In genomic region chr12:53235164-53235563, GRCh38 we compare ENCODE assay signal across 13 cellular contexts. TPM values are rescaled to one million over a fixed set of nuclear protein-coding genes. Genes with fewer than 3 reads are reported as not detected.
DNase-seq lines count a peak whose midpoint lies in the region; ATAC-seq and TF ChIP-seq lines count a peak whose summit lies in the region.
"Had no signal": no experiment of that assay in that cellular context is flagged by ENCODE, and none has a peak within 500 bp of the region (broad histone marks: within the 10 kb centered on the region; RNA-seq: fewer than 3 reads in every experiment).

No MANE protein-coding gene starts in this region.

- H2AFZ ChIP-seq in GM23338 (no peak overlapping the region), neuronal stem cell (ENCODE audit: low read length) (no peak overlapping the region)

- H3K79me1 ChIP-seq in neuronal stem cell (ENCODE audit: low read depth, low read length), result no peaks in the 10 kb centered on the region

- H3K36me3 Mint-ChIP-seq in GM23338 (ENCODE audit: low read depth), result no peaks in the 10 kb centered on the region

- H3K9me3 ChIP-seq in BLaER1 treated with 17β-estradiol and CSF1 and Interleukin-3, amounts not matched to agents 10 nM and 100 nM (replicated peaks in 1 of 11), result no peaks in the 10 kb centered on the region
- H3K9me3 ChIP-seq in neuronal stem cell (replicated peaks in 1 of 2; ENCODE audit: control insufficient read depth in 2 of 2, insufficient read depth in 1 of 2, low read depth in 1 of 2, low read length in 2 of 2), result no peaks in the 10 kb centered on the region
- H3K9me3 ChIP-seq: neutrophil, right atrium auricular region, SJSA1 had no signal

- peaks cover 15% of the 10 kb centered on the region; the same call in 1 of the 2 replicates for H3F3A ChIP-seq in GM23338 (replicated peaks; ENCODE audit: low read depth)

- peaks cover 22% of the 10 kb centered on the region for H3K27me3 Mint-ChIP-seq in GM23338 (ENCODE audit: insufficient read depth, low read depth, poor library complexity)

- H3K4me1 Mint-ChIP-seq in GM23338, result peaks cover 55% of the 10 kb centered on the region

- H3K9me2 ChIP-seq in GM23338 (ENCODE audit: insufficient read depth), result no peaks in the 10 kb centered on the region

- H3K27ac ChIP-seq in BLaER1 treated with 17β-estradiol and CSF1 and Interleukin-3, amounts not matched to agents 10 nM and 100 nM, result no peak overlapping the region; a peak in 1 of 22 replicates
- H3K27ac ChIP-seq in GM23338 (ENCODE audit: low read depth) (no peak overlapping the region), cingulate gyrus (ENCODE audit: low read depth, low read length) (peak overlapping the region; percentile 3), neuronal stem cell (replicated peaks; ENCODE audit: low read length) (no peak overlapping the region)
- H3K27ac ChIP-seq: neutrophil, right atrium auricular region, SJSA1 had no signal

- peaks cover 58 to 66% (median 63%) of the 10 kb centered on the region in 10 experiments for H3K4me1 ChIP-seq in BLaER1 treated with 17β-estradiol and CSF1 and Interleukin-3, amounts not matched to agents 10 nM and 100 nM
- H3K4me1 ChIP-seq in GM23338 (ENCODE audit: insufficient read depth) (peaks cover 50% of the 10 kb centered on the region), neuronal stem cell (ENCODE audit: control insufficient read depth in 2 of 2, insufficient read depth in 1 of 2, low read depth in 1 of 2, low read length in 2 of 2) (peaks cover 31 to 35% of the 10 kb centered on the region in 2 donors)

- no peak overlapping the region for H4K91ac ChIP-seq in neuronal stem cell (ENCODE audit: low read depth, low read length, poor library complexity)

- no peaks in the 10 kb centered on the region for H3K9me3 Mint-ChIP-seq in GM23338

- H3K36me3 ChIP-seq in BLaER1 treated with 17β-estradiol and CSF1 and Interleukin-3, amounts not matched to agents 10 nM and 100 nM, result no peaks in the 10 kb centered on the region
- H3K36me3 ChIP-seq in GM23338 (ENCODE audit: insufficient read depth) (no peaks in the 10 kb centered on the region), neuronal stem cell (replicated peaks in 1 of 2; ENCODE audit: control insufficient read depth in 2 of 2, insufficient read depth in 2 of 2, low read length in 2 of 2) (no peaks in the 10 kb centered on the region)
- H3K36me3 ChIP-seq: neutrophil, right atrium auricular region, SJSA1 had no signal

- H3K23ac ChIP-seq in neuronal stem cell (ENCODE audit: low read depth, low read length, poor library complexity), result no peak overlapping the region

- ATAC-seq in GM23338 (no peak), GM19351 (IDR thresholded peaks at IDR 0.05; ENCODE audit: unreplicated experiment) (no peak)

- peak overlapping the region; percentile 76 for H3K18ac ChIP-seq in neuronal stem cell (ENCODE audit: low read length)

- peak overlapping the region; percentile 75 for H2BK15ac ChIP-seq in neuronal stem cell (ENCODE audit: low read length)

- H2BK120ac ChIP-seq in neuronal stem cell (ENCODE audit: low read depth, low read length), result no peak overlapping the region

- H4K8ac ChIP-seq in neuronal stem cell (ENCODE audit: low read depth, low read length), result no peak overlapping the region

- no peaks in the 10 kb centered on the region for H3K27me3 ChIP-seq in BLaER1 treated with 17β-estradiol and CSF1 and Interleukin-3, amounts not matched to agents 10 nM and 100 nM
- no peaks in the 10 kb centered on the region for H3K27me3 ChIP-seq in GM23338 (ENCODE audit: insufficient read depth)
- H3K27me3 ChIP-seq in neuronal stem cell (ENCODE audit: control insufficient read depth in 3 of 3, insufficient read depth in 3 of 3, low read depth in 1 of 3, low read length in 3 of 3), result peaks cover 0 to 64% (median 7%) of the 10 kb centered on the region in 3 experiments
- H3K27me3 ChIP-seq: right atrium auricular region, SJSA1 had no signal

- no peak overlapping the region for H3K4ac ChIP-seq in neuronal stem cell (ENCODE audit: low read length)

- peak overlapping the region; percentile 4; the same call in 1 of the 3 replicates for H3K4me3 Mint-ChIP-seq in GM23338

- H2BK12ac ChIP-seq in neuronal stem cell (ENCODE audit: low read length), result peak overlapping the region; percentile 85

- peak overlapping the region; percentile 20 to 98 (median 95); a peak in 19 of 22 replicates for H3K4me2 ChIP-seq in BLaER1 treated with 17β-estradiol and CSF1 and Interleukin-3, amounts not matched to agents 10 nM and 100 nM
- peak overlapping the region; percentile 93 for H3K4me2 ChIP-seq in GM23338
- no peak overlapping the region for H3K4me2 ChIP-seq in neuronal stem cell (ENCODE audit: insufficient read depth, low read length, poor library complexity, severe bottlenecking)

- no peaks in the 10 kb centered on the region for H4K20me1 ChIP-seq in BLaER1 treated with 17β-estradiol and CSF1 and Interleukin-3, amounts not matched to agents 10 nM and 100 nM
- H4K20me1 ChIP-seq in GM23338 (replicated peaks; ENCODE audit: insufficient read depth), result no peaks in the 10 kb centered on the region

- no peak overlapping the region for H3K4me3 ChIP-seq in BLaER1 treated with 17β-estradiol and CSF1 and Interleukin-3, amounts not matched to agents 10 nM and 100 nM
- H3K4me3 ChIP-seq in GM23338 (no peak overlapping the region), neuronal stem cell (ENCODE audit: low read length in 2 of 2) (no peak overlapping the region)
- H3K4me3 ChIP-seq: right atrium auricular region, SJSA1 had no signal

- no peak overlapping the region for H2BK5ac ChIP-seq in neuronal stem cell (ENCODE audit: low read length)

- no peak for DNase-seq in GM23338 (ENCODE audit: low spot score)
- no peak for DNase-seq in neuronal stem cell (ENCODE audit: low spot score)
- DNase-seq in NCI-H2029 treated with DMSO at 0.1 percent for 48 hours (lab: John Stamatoyannopoulos, UW), result no peak
- no peak for DNase-seq in NCI-H1092 (lab: John Stamatoyannopoulos, UW)
- DNase-seq: kidney glomerular epithelial cell, NCI-H187 treated with DMSO at 0.1 percent for 48 hours had no signal

- peaks cover 4% of the 10 kb centered on the region; the same call in 1 of the 2 replicates for H3K79me2 ChIP-seq in GM23338 (replicated peaks; ENCODE audit: insufficient read depth)

- 0 out of 22 replicates have a peak overlapping the region, but pooled peaks of 1 of the 11 experiments have one; percentile 70 for H3K9ac ChIP-seq in BLaER1 treated with 17β-estradiol and CSF1 and Interleukin-3, amounts not matched to agents 10 nM and 100 nM
- peak overlapping the region; percentile 12 for H3K9ac ChIP-seq in neuronal stem cell (ENCODE audit: low read depth, low read length, poor library complexity)

- no peak for TF ChIP-seq CTCF in GM23338 (conservative IDR thresholded peaks at IDR 0.05; ENCODE audit: low read depth in 2 of 2)

- H2AK5ac ChIP-seq in neuronal stem cell (ENCODE audit: low read depth, low read length), result peak overlapping the region; percentile 53

- no peak overlapping the region for H3K27ac Mint-ChIP-seq in GM23338

- WGBS in neuronal stem cell (ENCODE audit: extremely low coverage in 2 of 2, insufficient read length in 2 of 2, insufficient replicate concordance in 1 of 2), 2 donors, result no CpG with 5 or more reads among the region's 3 CpGs

- no peak overlapping the region for H3K14ac ChIP-seq in neuronal stem cell (ENCODE audit: low read length)

TF ChIP-seq in GM23338, 12 proteins besides CTCF, POLR2A, EP300 and RAD21 (continues in another document):
- no peak for TF ChIP-seq REST (IDR thresholded peaks at IDR 0.05; ENCODE audit: unreplicated experiment)

RNA-seq across cellular contexts. Expression of gene RARG, which starts 3.2 kb away (rescaled TPM):
- total RNA-seq in GM23338 (2014; rRNA removed; shearing (Covaris generic)), result 39.3 and 50.2 TPM in 2 replicates
- 16.4 and 18.5 TPM in 2 replicates for polyA plus RNA-seq in GM23338 (2016; fragmentation: Nextera tagmentation; extraction: Ambion mirVana)
- 11.1 TPM for polyA plus RNA-seq in neuronal stem cell (2013, experiment 1 of 2)
- 10.9 TPM for polyA plus RNA-seq in neuronal stem cell (2013, experiment 2 of 2)

RNA-seq across cellular contexts. Expression of gene ITGB7, which starts 28.1 kb away (rescaled TPM):
- 0.39 TPM in 1 of 2 replicates, not detected in the other for total RNA-seq in GM23338 (2014; rRNA removed; shearing (Covaris generic))
- polyA plus RNA-seq in GM23338 (2016; fragmentation: Nextera tagmentation; extraction: Ambion mirVana), result 0.32 and 0.43 TPM in 2 replicates
- polyA plus RNA-seq in neuronal stem cell (2013, experiment 1 of 2), result 0.07 TPM
- polyA plus RNA-seq in neuronal stem cell (2013, experiment 2 of 2), result 0.03 TPM
- total RNA-seq: NCI-H460 had no signal

RNA-seq across cellular contexts. Expression of gene ESPL1, which starts 32.9 kb away (rescaled TPM):
- total RNA-seq in GM23338 (2014; rRNA removed; shearing (Covaris generic)), result 39.6 and 56.5 TPM in 2 replicates
- polyA plus RNA-seq in GM23338 (2016; fragmentation: Nextera tagmentation; extraction: Ambion mirVana), result 12.7 and 13.2 TPM in 2 replicates
- 14.2 TPM for polyA plus RNA-seq in neuronal stem cell (2013, experiment 1 of 2)
- 14.1 TPM for polyA plus RNA-seq in neuronal stem cell (2013, experiment 2 of 2)

RNA-seq across cellular contexts. Expression of gene CSAD, which starts 54.4 kb away (rescaled TPM):
- 3.6 and 7.1 TPM in 2 replicates for total RNA-seq in GM23338 (2014; rRNA removed; shearing (Covaris generic))
- 3.1 and 3.2 TPM in 2 replicates for polyA plus RNA-seq in GM23338 (2016; fragmentation: Nextera tagmentation; extraction: Ambion mirVana)
- polyA plus RNA-seq in neuronal stem cell (2013, experiment 1 of 2), result 14.3 TPM
- polyA plus RNA-seq in neuronal stem cell (2013, experiment 2 of 2), result 14.1 TPM

RNA-seq across cellular contexts. Expression of gene ZNF740, which starts 54.6 kb away (rescaled TPM):
- 13.0 and 13.2 TPM in 2 replicates for total RNA-seq in GM23338 (2014; rRNA removed; shearing (Covaris generic))
- 1.3 and 2.6 TPM in 2 replicates for polyA plus RNA-seq in GM23338 (2016; fragmentation: Nextera tagmentation; extraction: Ambion mirVana)
- 19.7 TPM for polyA plus RNA-seq in neuronal stem cell (2013, experiment 1 of 2)
- 19.5 TPM for polyA plus RNA-seq in neuronal stem cell (2013, experiment 2 of 2)
